Comparison of ENCODE assay signal across 30 cellular contexts in genomic region chr19:31553112-31553843, GRCh38.
DNase-seq lines count a peak whose midpoint lies in the region; ATAC-seq, FAIRE-seq and TF ChIP-seq lines count a peak whose summit lies in the region.
"Had no signal": no experiment of that assay in that cellular context is flagged by ENCODE, and none has a peak within 500 bp of the region (broad histone marks: within the 10 kb centered on the region; RNA-seq: fewer than 3 reads in every experiment).

No MANE protein-coding gene starts in this region.

- H3K9me3 Mint-ChIP-seq in T-cell, result no peaks in the 10 kb centered on the region
- H3K9me3 Mint-ChIP-seq: activated naive CD8-positive, alpha-beta T cell treated with anti-CD3 and anti-CD28 coated beads for 36 hours had no signal

- FAIRE-seq in RCC 7860 (lab: Jason Lieb, UNC), result no peak
- FAIRE-seq: A549, frontal cortex had no signal

- H3K9me3 ChIP-seq in mammary epithelial cell (replicated peaks; ENCODE audit: insufficient read depth, low read length), result peaks cover 5% of the 10 kb centered on the region
- no peaks in the 10 kb centered on the region for H3K9me3 ChIP-seq in breast epithelium
- no peaks in the 10 kb centered on the region for H3K9me3 ChIP-seq in tibial nerve
- H3K9me3 ChIP-seq: BE2C, esophagus muscularis mucosa, neutrophil, Peyer's patch, thyroid gland had no signal

- dilution Hi-C loops in mammary epithelial cell (cut with HindIII; ENCODE audit: low sequenced_read_pairs), result no loop called here

- DNase-seq in mammary epithelial cell (peak; percentile 68), breast epithelium (ENCODE audit: low spot score in 2 of 2) (no peak), RCC 7860 (ENCODE audit: low spot score) (peak; percentile 20), epithelial cell of prostate (ENCODE audit: low read depth, low spot score) (peak; percentile 24), tibial nerve (ENCODE audit: low spot score in 2 of 2) (peak in 1 of 2 donors; percentile 33), T-cell (no peak), D341Med (ENCODE audit: low spot score) (no peak)
- DNase-seq: activated CD4-positive, alpha-beta T cell treated with anti-CD3 and anti-CD28 coated beads, Interleukin-2, amount 10 ng/mL, durations not matched to agents 24 days and 14 days; activated effector memory CD4-positive, alpha-beta T cell treated with anti-CD3 and anti-CD28 coated beads, Interleukin-2, amount 50 U/mL, for 16 hours; activated naive CD8-positive, alpha-beta T cell treated with anti-CD3 and anti-CD28 coated beads for 36 hours; activated T-cell treated with anti-CD3 and anti-CD28 coated beads, Interleukin-2, amount 50 U/mL, for 1 hour; aorta; BE2C; caudate nucleus; hypothalamus; immature natural killer cell; mesendoderm; naive B cell; NCI-H1694 treated with DMSO at 0.1 percent for 48 hours; NCI-H524 treated with DMSO at 0.1 percent for 48 hours; stimulated activated CD8-positive, alpha-beta memory T cell treated with anti-CD3 and anti-CD28 coated beads, Interleukin-4, amount 100 ng/mL, for 48 hours; stimulated activated naive CD8-positive, alpha-beta T cell treated with anti-CD3 and anti-CD28 coated beads, Interleukin-15, amount 100 ng/mL, for 72 hours; thyroid gland had no signal

- H3K27me3 ChIP-seq in mammary epithelial cell (ENCODE audit: insufficient read depth, low read length) (no peaks in the 10 kb centered on the region), breast epithelium (no peaks in the 10 kb centered on the region), tibial nerve (no peaks in the 10 kb centered on the region)
- H3K27me3 ChIP-seq: BE2C, esophagus muscularis mucosa, neutrophil, Peyer's patch, thyroid gland had no signal

- TF ChIP-seq POLR2A in breast epithelium (IDR thresholded peaks at IDR 0.05) (no peak), tibial nerve (IDR thresholded peaks at IDR 0.05) (no peak)

- BruUV-seq in mammary epithelial cell (replicated peaks; lab: Mats Ljungman, UMichigan), result no TSS peak

- H3K27ac ChIP-seq in mammary epithelial cell (ENCODE audit: insufficient read depth, low read depth, low read length) (no peak overlapping the region), breast epithelium (no peak overlapping the region), epithelial cell of prostate (no peak overlapping the region), tibial nerve (peak overlapping the region; percentile 15 to 86 (median 62))
- H3K27ac ChIP-seq: A549, esophagus muscularis mucosa, neutrophil, thyroid gland had no signal

- H3K36me3 ChIP-seq in mammary epithelial cell (ENCODE audit: insufficient read depth, low read length), result no peaks in the 10 kb centered on the region
- H3K36me3 ChIP-seq in breast epithelium, result no peaks in the 10 kb centered on the region
- H3K36me3 ChIP-seq in tibial nerve, result no peaks in the 10 kb centered on the region
- H3K36me3 ChIP-seq: BE2C, esophagus muscularis mucosa, neutrophil, Peyer's patch, thyroid gland had no signal

- 49% methylated on average over 7 of the region's 9 CpGs for WGBS in mammary epithelial cell (ENCODE audit: low coverage, missing lambda C conversion rate)
- WGBS in tibial nerve, 2 donors, result 52 to 63% methylated on average over 9 of the region's 9 CpGs

- H2AFZ ChIP-seq in mammary epithelial cell (ENCODE audit: low read depth, low read length), result peak overlapping the region; percentile 6

- CTCF ChIA-PET in mammary epithelial cell (lab: Charles Lee; ENCODE audit: low non-redundant PET) (no interaction called here), T-cell (lab: Charles Lee) (no interaction called here)

- H3K9ac ChIP-seq in mammary epithelial cell (ENCODE audit: insufficient read depth, low read length), result no peak overlapping the region

- no peak for ATAC-seq in T-cell (replicated peaks in 1 of 4)
- ATAC-seq in HG03097 (IDR thresholded peaks at IDR 0.05; ENCODE audit: low FRiP score, unreplicated experiment), result no peak
- ATAC-seq: A549; left lobe of liver; stimulated activated naive CD8-positive, alpha-beta T cell treated with anti-CD3 and anti-CD28 coated beads, Interleukin-15, amount 100 ng/mL, for 72 hours had no signal

- H4K20me1 ChIP-seq in mammary epithelial cell (ENCODE audit: insufficient read depth, low read length), result no peaks in the 10 kb centered on the region

- no peak for TF ChIP-seq EP300 in tibial nerve (IDR thresholded peaks at IDR 0.05)

- in situ Hi-C loops in mammary epithelial cell (cut with MboI; ENCODE audit: low sequenced_read_pairs in 2 of 2), result no loop called here

- TF ChIP-seq CTCF in mammary epithelial cell (conservative IDR thresholded peaks at IDR 0.05 in 1 of 2, IDR thresholded peaks at IDR 0.05 in 1 of 2; ENCODE audit: extremely low read depth in 1 of 2, insufficient read depth in 1 of 2, low read depth in 1 of 2, low read length in 2 of 2), result no peak
- no peak for TF ChIP-seq CTCF in breast epithelium (IDR thresholded peaks at IDR 0.05)
- no peak for TF ChIP-seq CTCF in tibial nerve (IDR thresholded peaks at IDR 0.05)

- H3K4me3 ChIP-seq in mammary epithelial cell (replicated peaks in 1 of 3; ENCODE audit: insufficient read depth in 1 of 3, low read depth in 2 of 3, low read length in 3 of 3), result no peak overlapping the region
- no peak overlapping the region for H3K4me3 ChIP-seq in breast epithelium
- no peak overlapping the region for H3K4me3 ChIP-seq in tibial nerve
- H3K4me3 ChIP-seq: A549, esophagus muscularis mucosa, Peyer's patch, thyroid gland had no signal

- intact Hi-C loops in mammary epithelial cell (cut with micrococcal nuclease) (no loop called here), breast epithelium (cut with DNase I; ENCODE audit: low total_unique reads) (no loop called here)

- H3K27me3 Mint-ChIP-seq in T-cell, result peaks cover 2 to 4% of the 10 kb centered on the region in 2 donors
- H3K27me3 Mint-ChIP-seq: activated CD4-positive, alpha-beta T cell treated with anti-CD3 and anti-CD28 coated beads, Interleukin-2, amount 10 ng/mL, durations not matched to agents 24 days and 14 days; activated naive CD8-positive, alpha-beta T cell treated with anti-CD3 and anti-CD28 coated beads for 36 hours; naive B cell; stimulated activated naive CD8-positive, alpha-beta T cell treated with anti-CD3 and anti-CD28 coated beads, Interleukin-15, amount 100 ng/mL, for 72 hours had no signal

- no peaks in the 10 kb centered on the region for H3K4me1 ChIP-seq in mammary epithelial cell (ENCODE audit: insufficient read depth, low read length)
- H3K4me1 ChIP-seq in breast epithelium, result no peaks in the 10 kb centered on the region
- peaks cover 0 to 17% (median 0%) of the 10 kb centered on the region in 4 donors for H3K4me1 ChIP-seq in tibial nerve
- H3K4me1 ChIP-seq: A549, BE2C, esophagus muscularis mucosa, Peyer's patch, thyroid gland had no signal

- no peak overlapping the region for H3K27ac Mint-ChIP-seq in T-cell
- H3K27ac Mint-ChIP-seq: activated CD4-positive, alpha-beta T cell treated with anti-CD3 and anti-CD28 coated beads, Interleukin-2, amount 10 ng/mL, durations not matched to agents 24 days and 14 days; activated naive CD8-positive, alpha-beta T cell treated with anti-CD3 and anti-CD28 coated beads for 36 hours; immature natural killer cell; stimulated activated naive CD8-positive, alpha-beta T cell treated with anti-CD3 and anti-CD28 coated beads, Interleukin-15, amount 100 ng/mL, for 72 hours had no signal

- no peak overlapping the region for H3K4me2 ChIP-seq in mammary epithelial cell (ENCODE audit: insufficient read depth, low read depth, low read length)
- H3K4me2 ChIP-seq: A549 had no signal

- H3K79me2 ChIP-seq in mammary epithelial cell (ENCODE audit: insufficient read depth, low read length), result no peaks in the 10 kb centered on the region

- H3K4me3 Mint-ChIP-seq in T-cell, result no peak overlapping the region
- H3K4me3 Mint-ChIP-seq: activated CD4-positive, alpha-beta T cell treated with anti-CD3 and anti-CD28 coated beads, Interleukin-2, amount 10 ng/mL, durations not matched to agents 24 days and 14 days; activated naive CD8-positive, alpha-beta T cell treated with anti-CD3 and anti-CD28 coated beads for 36 hours; immature natural killer cell; naive B cell; stimulated activated naive CD8-positive, alpha-beta T cell treated with anti-CD3 and anti-CD28 coated beads, Interleukin-15, amount 100 ng/mL, for 72 hours had no signal

- POLR2A ChIA-PET in T-cell (lab: Charles Lee), result no interaction called here

- no peaks in the 10 kb centered on the region for H3K36me3 Mint-ChIP-seq in T-cell
- H3K36me3 Mint-ChIP-seq: activated naive CD8-positive, alpha-beta T cell treated with anti-CD3 and anti-CD28 coated beads for 36 hours; immature natural killer cell; naive B cell had no signal

- H3K4me1 Mint-ChIP-seq in T-cell, result no peaks in the 10 kb centered on the region
- H3K4me1 Mint-ChIP-seq: activated CD4-positive, alpha-beta T cell treated with anti-CD3 and anti-CD28 coated beads, Interleukin-2, amount 10 ng/mL, durations not matched to agents 24 days and 14 days; activated naive CD8-positive, alpha-beta T cell treated with anti-CD3 and anti-CD28 coated beads for 36 hours; immature natural killer cell; naive B cell; stimulated activated naive CD8-positive, alpha-beta T cell treated with anti-CD3 and anti-CD28 coated beads, Interleukin-15, amount 100 ng/mL, for 72 hours had no signal

Comparison
In these comparisons a context has a peak if more than half of its experiments do, and no peak if none do; other contexts are left out.
1. DNase-seq: peak in mammary epithelial cell (single experiment), RCC 7860 (single experiment) and epithelial cell of prostate (single experiment); none in breast epithelium (0 of 2), T-cell (0 of 34) and D341Med (single experiment).
2. H3K27ac ChIP-seq: peak in tibial nerve (4 of 4); none in mammary epithelial cell (single experiment), breast epithelium (0 of 2) and epithelial cell of prostate (single experiment).